In genomic region chr14:72565200-72565599, GRCh38 we compare ENCODE assay signal across 29 cellular contexts.
DNase-seq lines count a peak whose midpoint lies in the region; ATAC-seq and TF ChIP-seq lines count a peak whose summit lies in the region.
"Had no signal": no experiment of that assay in that cellular context is flagged by ENCODE, and none has a peak within 500 bp of the region (broad histone marks: within the 10 kb centered on the region; RNA-seq: fewer than 3 reads in every experiment).

No MANE protein-coding gene starts in this region.

- peak; percentile 84 to 95 (median 88) for ATAC-seq in heart right ventricle
- peak; percentile 87 to 95 (median 92) for ATAC-seq in psoas muscle
- ATAC-seq in natural killer cell treated with Interleukin-12 subunit alpha and Interleukin-12 subunit beta and Interleukin-15 and Interleukin-18, amount 100 ng/mL, for 72 hours = no peak
- ATAC-seq in HG02678 (IDR thresholded peaks at IDR 0.05; ENCODE audit: unreplicated experiment) = no peak
- ATAC-seq: Panc1 had no signal

- H3K4me1 Mint-ChIP-seq in natural killer cell treated with Interleukin-12 subunit alpha and Interleukin-12 subunit beta and Interleukin-15 and Interleukin-18, amount 100 ng/mL, for 72 hours (ENCODE audit: low read depth in 2 of 2) = peaks cover 0 to 6% of the 10 kb centered on the region in 2 donors
- H3K4me1 Mint-ChIP-seq: endodermal cell had no signal

- H3K27ac ChIP-seq in heart right ventricle (peak overlapping the region in 7 of 10 donors; percentile 57 to 76 (median 62)), psoas muscle (peak overlapping the region; percentile 25)
- H3K27ac ChIP-seq: 22Rv1, breast epithelium, esophagus muscularis mucosa, SJSA1 had no signal

- H3K27ac Mint-ChIP-seq in natural killer cell treated with Interleukin-12 subunit alpha and Interleukin-12 subunit beta and Interleukin-15 and Interleukin-18, amount 100 ng/mL, for 72 hours = peak overlapping the region in 1 of 2 donors; percentile 32
- H3K27ac Mint-ChIP-seq: CD4-positive, alpha-beta memory T cell; endodermal cell; HFFc6 had no signal

- H3K9me3 ChIP-seq in heart right ventricle (no peaks in the 10 kb centered on the region), psoas muscle (no peaks in the 10 kb centered on the region)
- H3K9me3 ChIP-seq: breast epithelium, esophagus muscularis mucosa, SJSA1 had no signal

- TF ChIP-seq CTCF in heart right ventricle (IDR thresholded peaks at IDR 0.05) (no peak), psoas muscle (IDR thresholded peaks at IDR 0.05) (no peak)

- DNase-seq in DMS 273 (lab: John Stamatoyannopoulos, UW; ENCODE audit: unreplicated experiment) (peak; percentile 62), DMS 273 treated with DMSO at 0.1 percent for 48 hours (lab: John Stamatoyannopoulos, UW) (no peak), heart right ventricle (peak; percentile 38 to 44), psoas muscle (peak; percentile 51 to 75), NCI-H187 treated with DMSO at 0.1 percent for 48 hours (lab: John Stamatoyannopoulos, UW) (no peak)
- no peak for DNase-seq in activated naive CD4-positive, alpha-beta T cell treated with anti-CD3 and anti-CD28 coated beads, Interleukin-2, amount 50 U/mL, for 16 hours
- no peak for DNase-seq in natural killer cell treated with Interleukin-12 subunit alpha and Interleukin-12 subunit beta and Interleukin-15 and Interleukin-18, amount 100 ng/mL, for 72 hours (ENCODE audit: low spot score)
- DNase-seq: activated gamma-delta T cell treated with Interleukin-2 at 50 U/mL for 16 hours; activated T-cell treated with anti-CD3 and anti-CD28 coated beads, Interleukin-2, amount 50 U/mL, for 1 hour; AML-193; CD4-positive, alpha-beta memory T cell; cortex of kidney; DMS153; endodermal cell; HFFc6; KBM-7; mammary epithelial cell; MM.1S; NCI-H1436 treated with DMSO at 0.1 percent for 48 hours; NCI-H510A treated with DMSO at 0.1 percent for 48 hours; NK-92 treated with Interleukin-12 subunit alpha and Interleukin-12 subunit beta, amount 100 ng/mL, for 24 hours; stimulated activated CD4-positive, alpha-beta T cell treated with anti-CD3 and anti-CD28 coated beads, Interleukin-4, amount 100 ng/mL, for 4 hours; stimulated activated naive CD4-positive, alpha-beta T cell had no signal

- intact Hi-C loops in heart right ventricle (cut with DNase I) = no loop called here
- intact Hi-C loops in psoas muscle (cut with DNase I) = no loop called here

- no peak overlapping the region for H3K4me3 Mint-ChIP-seq in natural killer cell treated with Interleukin-12 subunit alpha and Interleukin-12 subunit beta and Interleukin-15 and Interleukin-18, amount 100 ng/mL, for 72 hours
- H3K4me3 Mint-ChIP-seq: CD4-positive, alpha-beta memory T cell; endodermal cell; HFFc6 had no signal

- H3K36me3 Mint-ChIP-seq in natural killer cell treated with Interleukin-12 subunit alpha and Interleukin-12 subunit beta and Interleukin-15 and Interleukin-18, amount 100 ng/mL, for 72 hours = no peaks in the 10 kb centered on the region
- H3K36me3 Mint-ChIP-seq: CD4-positive, alpha-beta memory T cell had no signal

- no peaks in the 10 kb centered on the region for H3K9me3 Mint-ChIP-seq in natural killer cell treated with Interleukin-12 subunit alpha and Interleukin-12 subunit beta and Interleukin-15 and Interleukin-18, amount 100 ng/mL, for 72 hours
- H3K9me3 Mint-ChIP-seq: CD4-positive, alpha-beta memory T cell; endodermal cell; HFFc6 had no signal

- peaks cover 16 to 38% of the 10 kb centered on the region in 2 donors for H3K27me3 Mint-ChIP-seq in natural killer cell treated with Interleukin-12 subunit alpha and Interleukin-12 subunit beta and Interleukin-15 and Interleukin-18, amount 100 ng/mL, for 72 hours
- H3K27me3 Mint-ChIP-seq: CD4-positive, alpha-beta memory T cell had no signal

- no peak overlapping the region for H3K4me3 ChIP-seq in heart right ventricle
- H3K4me3 ChIP-seq in psoas muscle = no peak overlapping the region
- H3K4me3 ChIP-seq: breast epithelium, esophagus muscularis mucosa, SJSA1 had no signal

- peaks cover 0 to 30% (median 2%) of the 10 kb centered on the region in 9 donors for H3K4me1 ChIP-seq in heart right ventricle
- H3K4me1 ChIP-seq in psoas muscle = peaks cover 6% of the 10 kb centered on the region
- H3K4me1 ChIP-seq: breast epithelium, SJSA1 had no signal

- WGBS in heart right ventricle, 2 donors = 52 to 59% methylated on average over 7 of the region's 7 CpGs
- 21 to 41% (median 31%) methylated on average over 7 of the region's 7 CpGs for WGBS in psoas muscle, 3 donors

- H3K27me3 ChIP-seq in heart right ventricle (no peaks in the 10 kb centered on the region), psoas muscle (ENCODE audit: insufficient read depth in 3 of 3, low read length in 2 of 3) (no peaks in the 10 kb centered on the region)
- H3K27me3 ChIP-seq: breast epithelium, esophagus muscularis mucosa, SJSA1 had no signal

- H3K36me3 ChIP-seq in heart right ventricle (no peaks in the 10 kb centered on the region), psoas muscle (ENCODE audit: insufficient read depth in 1 of 2, low read depth in 1 of 2) (no peaks in the 10 kb centered on the region)
- H3K36me3 ChIP-seq: breast epithelium, esophagus muscularis mucosa, SJSA1 had no signal

Comparison
In these comparisons a context has a peak if more than half of its experiments do, and no peak if none do; other contexts are left out.
1. DNase-seq: peak in DMS 273 (single experiment), heart right ventricle (2 of 2) and psoas muscle (2 of 2); none in DMS 273 treated with DMSO at 0.1 percent for 48 hours (single experiment), activated naive CD4-positive, alpha-beta T cell treated with anti-CD3 and anti-CD28 coated beads, Interleukin-2, amount 50 U/mL, for 16 hours (single experiment), natural killer cell treated with Interleukin-12 subunit alpha and Interleukin-12 subunit beta and Interleukin-15 and Interleukin-18, amount 100 ng/mL, for 72 hours (single experiment) and NCI-H187 treated with DMSO at 0.1 percent for 48 hours (single experiment).
2. ATAC-seq: peak in heart right ventricle (8 of 8) and psoas muscle (4 of 4); none in natural killer cell treated with Interleukin-12 subunit alpha and Interleukin-12 subunit beta and Interleukin-15 and Interleukin-18, amount 100 ng/mL, for 72 hours (0 of 2) and HG02678 (single experiment).